Comparison of ENCODE assay signal across 8 cellular contexts in the genomic region with DNA sequence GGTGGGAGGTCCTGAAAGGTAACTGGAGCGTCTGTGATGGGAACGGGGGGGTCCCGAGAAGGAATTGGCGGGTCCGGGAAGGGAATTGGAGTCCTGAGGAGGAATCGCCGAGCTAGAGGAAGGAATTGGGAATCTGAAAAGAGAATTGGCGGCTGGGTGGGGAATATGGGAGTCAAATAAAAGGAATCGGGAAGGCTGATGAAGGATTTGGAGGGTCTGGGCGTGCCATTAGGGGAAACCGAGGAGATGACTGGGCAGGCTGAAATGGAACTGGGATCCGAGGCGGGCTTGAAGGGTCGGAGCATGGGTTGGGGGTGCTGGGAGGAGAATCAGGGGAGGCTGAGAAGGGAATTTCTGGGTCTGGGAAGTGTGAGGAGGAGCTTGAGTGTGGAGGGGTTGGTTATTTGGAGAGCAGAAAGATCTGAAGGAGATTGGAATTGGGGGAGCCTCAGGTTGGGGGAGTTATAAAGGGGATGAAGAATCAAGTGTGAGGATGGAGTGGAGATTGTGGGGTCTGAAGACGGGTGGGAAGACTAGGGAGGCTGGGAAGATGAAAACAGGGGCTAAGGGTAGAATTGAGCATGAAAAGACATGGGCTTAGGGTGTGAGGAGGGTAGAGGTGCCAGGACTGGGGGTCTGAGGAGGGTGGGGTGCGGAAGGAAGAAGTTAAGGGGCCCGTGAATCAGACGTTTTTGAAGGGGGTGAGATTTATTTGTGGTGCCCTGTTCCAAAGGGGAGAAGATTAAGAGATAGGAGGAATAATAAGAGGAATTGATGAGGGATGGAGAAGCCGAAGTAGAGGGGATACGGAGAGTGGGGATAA. TPM values are rescaled to one million over a fixed set of nuclear protein-coding genes. Genes with fewer than 3 reads are reported as not detected.
DNase-seq lines count a peak whose midpoint lies in the region; ATAC-seq, FAIRE-seq and TF ChIP-seq lines count a peak whose summit lies in the region.

No MANE protein-coding gene starts in this region.

- peaks cover 5% of the 10 kb centered on the region for H3K9me3 Mint-ChIP-seq in endothelial cell (ENCODE audit: unreplicated experiment)

- peak overlapping the region; percentile 72 to 85 (median 80) for H3K4me3 ChIP-seq in pancreas

- H3K27ac Mint-ChIP-seq in endothelial cell (ENCODE audit: unreplicated experiment): peak overlapping the region; percentile 98

- H3K36me3 ChIP-seq in ES-I3 (ENCODE audit: insufficient read depth, low read length): no peaks in the 10 kb centered on the region
- no peaks in the 10 kb centered on the region for H3K36me3 ChIP-seq in pancreas

- H3K27me3 Mint-ChIP-seq in endothelial cell (ENCODE audit: unreplicated experiment): peaks cover 19% of the 10 kb centered on the region

- ATAC-seq in pancreas (no peak), GM18907 (IDR thresholded peaks at IDR 0.05; ENCODE audit: unreplicated experiment) (no peak), GM18873 (IDR thresholded peaks at IDR 0.05; ENCODE audit: low FRiP score, unreplicated experiment) (no peak)
- ATAC-seq in activated CD4-positive, CD25-positive, alpha-beta regulatory T cell treated with anti-CD3 and anti-CD28 coated beads, Interleukin-2, amount 50 U/mL, for 24 hours: no peak

- H3K9me3 ChIP-seq in ES-I3 (ENCODE audit: control insufficient read depth, insufficient read depth, low read length): no peaks in the 10 kb centered on the region
- no peaks in the 10 kb centered on the region for H3K9me3 ChIP-seq in pancreas

- H3K4me1 ChIP-seq in ES-I3 (ENCODE audit: insufficient read depth, low read length) (peaks cover 25% of the 10 kb centered on the region), pancreas (peaks cover 20 to 27% (median 27%) of the 10 kb centered on the region in 3 donors)

- peak overlapping the region; percentile 100 for H3K4me3 Mint-ChIP-seq in endothelial cell (ENCODE audit: unreplicated experiment)

- H3K27me3 ChIP-seq in pancreas: no peaks in the 10 kb centered on the region

- H3K9ac ChIP-seq in ES-I3 (ENCODE audit: low read depth, low read length): peak overlapping the region; percentile 75

- DNase-seq in OCI-M1 (lab: John Stamatoyannopoulos, UW) (peak; percentile 57), endothelial cell (ENCODE audit: low spot score) (no peak), pancreas (peak in 2 of 6 donors; percentile 32 to 35), NCI-H2107 (lab: John Stamatoyannopoulos, UW) (no peak)

- TF ChIP-seq CTCF in endothelial cell (IDR thresholded peaks at IDR 0.05; ENCODE audit: unreplicated experiment): no peak
- no peak for TF ChIP-seq CTCF in pancreas (IDR thresholded peaks at IDR 0.05)

- peaks cover 53% of the 10 kb centered on the region for H3K4me1 Mint-ChIP-seq in endothelial cell (ENCODE audit: unreplicated experiment)

- WGBS in pancreas, 2 donors: 0% methylated on average over 20 of the region's 20 CpGs

- H3K27ac ChIP-seq in pancreas: peak overlapping the region; percentile 83 to 89 (median 88)

- intact Hi-C loops in pancreas (cut with DNase I): loop anchor here in 1 of 3 donors (5.0 kb wide), 1 partner anchor 79 kb away; no protein-coding TSS in a partner anchor

- no peak for FAIRE-seq in pancreas (lab: Jason Lieb, UNC)

- peaks cover 17% of the 10 kb centered on the region for H3K36me3 Mint-ChIP-seq in endothelial cell (ENCODE audit: low read depth, unreplicated experiment)

RNA-seq across cellular contexts. Expression of a gene that starts 0.7 kb away (rescaled TPM):
- total RNA-seq in endothelial cell (ENCODE audit: unreplicated experiment) (744 TPM), pancreas (100 to 1,000 TPM; 137 to 284 (median 189) TPM)
- 100 to 1,000 TPM in 1 of 2 donors, 10 to 100 TPM in 1; 98.2 to 195 TPM for polyA plus RNA-seq in pancreas

RNA-seq across cellular contexts. Expression of a gene that starts 29.2 kb away (rescaled TPM):
- total RNA-seq in endothelial cell (ENCODE audit: unreplicated experiment) (469 TPM), pancreas (100 to 1,000 TPM in 5 of 6 donors, 10 to 100 TPM in 1; 93.5 to 140 (median 131) TPM)
- 100 to 1,000 TPM; 107 to 162 TPM for polyA plus RNA-seq in pancreas

RNA-seq across cellular contexts. Expression of a gene that starts 30.4 kb away (rescaled TPM):
- 7.5 TPM for total RNA-seq in endothelial cell (ENCODE audit: unreplicated experiment)
- total RNA-seq in pancreas: 1 to 10 TPM in 5 of 6 donors, under 1 TPM in 1; 0.79 to 3.8 (median 2.6) TPM
- polyA plus RNA-seq in pancreas: 10 to 100 TPM in 1 of 2 donors, 1 to 10 TPM in 1; 2.6 to 43.4 TPM
